ENCODE assay signal across 1 cellular context in genomic region chr12:85441740-85442139, GRCh38.
TF ChIP-seq lines count a peak whose summit lies in the region.

No MANE protein-coding gene starts in this region.

TF ChIP-seq in HEK293, 187 proteins besides CTCF, POLR2A, EP300 and RAD21 (continued from another document):
- no peak for TF ChIP-seq REST (tag by site-specific recombination; IDR thresholded peaks at IDR 0.05)
- no peak for TF ChIP-seq SETDB1 (IDR thresholded peaks at IDR 0.05; ENCODE audit: insufficient read length, low read length)
